Comparison of ENCODE assay signal across 10 cellular contexts in genomic region chr12:85057370-85057963, GRCh38. TPM values are rescaled to one million over a fixed set of nuclear protein-coding genes. Genes with fewer than 3 reads are reported as not detected.
A peak's percentile ranks its signal among the peaks of the same experiment; 100 is the strongest.
DNase-seq lines count a peak whose midpoint lies in the region; ATAC-seq and TF ChIP-seq lines count a peak whose summit lies in the region.
"Had no signal": no experiment of that assay in that cellular context is flagged by ENCODE, and none has a peak within 500 bp of the region (broad histone marks: within the 10 kb centered on the region; RNA-seq: fewer than 3 reads in every experiment).

No MANE protein-coding gene starts in this region.

- no peaks in the 10 kb centered on the region for H3K79me2 ChIP-seq in OCI-LY3 (ENCODE audit: low read length)

- H3K4me3 ChIP-seq in OCI-LY3 (ENCODE audit: low read length): no peak overlapping the region

- no peak overlapping the region for H3K4me3 Mint-ChIP-seq in natural killer cell treated with Interleukin-12 subunit alpha and Interleukin-12 subunit beta and Interleukin-15 and Interleukin-18, amount 100 ng/mL, for 72 hours
- H3K4me3 Mint-ChIP-seq: CD8-positive, alpha-beta memory T cell; central memory CD8-positive, alpha-beta T cell had no signal

- no peaks in the 10 kb centered on the region for H3K9me3 ChIP-seq in OCI-LY3 (ENCODE audit: insufficient read depth, low read length)

- no peak overlapping the region for H3K27ac ChIP-seq in OCI-LY3 (ENCODE audit: low read length)

- H3K9ac ChIP-seq in OCI-LY3 (ENCODE audit: low read length): no peak overlapping the region

- no peaks in the 10 kb centered on the region for H3K9me3 Mint-ChIP-seq in natural killer cell treated with Interleukin-12 subunit alpha and Interleukin-12 subunit beta and Interleukin-15 and Interleukin-18, amount 100 ng/mL, for 72 hours

- no peak overlapping the region for H3K27ac Mint-ChIP-seq in natural killer cell treated with Interleukin-12 subunit alpha and Interleukin-12 subunit beta and Interleukin-15 and Interleukin-18, amount 100 ng/mL, for 72 hours
- H3K27ac Mint-ChIP-seq: CD8-positive, alpha-beta memory T cell had no signal

- H2AFZ ChIP-seq in OCI-LY3 (ENCODE audit: low read depth, low read length): no peak overlapping the region

- ATAC-seq in GM19438 (IDR thresholded peaks at IDR 0.05; ENCODE audit: low read depth, unreplicated experiment) (peak; percentile 84), HG03442 (IDR thresholded peaks at IDR 0.05; ENCODE audit: unreplicated experiment) (peak; percentile 86)
- no peak for ATAC-seq in natural killer cell treated with Interleukin-12 subunit alpha and Interleukin-12 subunit beta and Interleukin-15 and Interleukin-18, amount 100 ng/mL, for 72 hours

- no peaks in the 10 kb centered on the region for H3K27me3 ChIP-seq in OCI-LY3 (ENCODE audit: low read depth, low read length)

- no peaks in the 10 kb centered on the region for H4K20me1 ChIP-seq in OCI-LY3 (ENCODE audit: insufficient read depth, low read length)

- H3K36me3 ChIP-seq in OCI-LY3 (replicated peaks; ENCODE audit: low read depth, low read length): no peaks in the 10 kb centered on the region

- no peak overlapping the region for H3K4me2 ChIP-seq in OCI-LY3 (ENCODE audit: low read length)

- peaks cover 37% of the 10 kb centered on the region for H3K4me1 ChIP-seq in OCI-LY3 (ENCODE audit: low read length)

- DNase-seq in NCI-H345 (lab: John Stamatoyannopoulos, UW) (peak; percentile 41), NCI-H345 treated with DMSO at 0.1 percent for 48 hours (lab: John Stamatoyannopoulos, UW; ENCODE audit: unreplicated experiment) (no peak), dermis blood vessel endothelial cell (peak; percentile 72)
- peak; percentile 56 for DNase-seq in natural killer cell treated with Interleukin-12 subunit alpha and Interleukin-12 subunit beta and Interleukin-15 and Interleukin-18, amount 100 ng/mL, for 72 hours (ENCODE audit: low spot score)
- DNase-seq in activated effector memory CD4-positive, alpha-beta T cell treated with Interleukin-2 at 50 U/mL for 16 hours: no peak

- H3K36me3 Mint-ChIP-seq in natural killer cell treated with Interleukin-12 subunit alpha and Interleukin-12 subunit beta and Interleukin-15 and Interleukin-18, amount 100 ng/mL, for 72 hours: no peaks in the 10 kb centered on the region
- H3K36me3 Mint-ChIP-seq: CD8-positive, alpha-beta memory T cell had no signal

- no peaks in the 10 kb centered on the region for H3K4me1 Mint-ChIP-seq in natural killer cell treated with Interleukin-12 subunit alpha and Interleukin-12 subunit beta and Interleukin-15 and Interleukin-18, amount 100 ng/mL, for 72 hours (ENCODE audit: low read depth in 2 of 2)
- H3K4me1 Mint-ChIP-seq: CD8-positive, alpha-beta memory T cell; central memory CD8-positive, alpha-beta T cell had no signal

- peak; percentile 74 for TF ChIP-seq CTCF in OCI-LY3 (IDR thresholded peaks at IDR 0.05; ENCODE audit: low read depth, low read length)

- no peaks in the 10 kb centered on the region for H3K27me3 Mint-ChIP-seq in natural killer cell treated with Interleukin-12 subunit alpha and Interleukin-12 subunit beta and Interleukin-15 and Interleukin-18, amount 100 ng/mL, for 72 hours
- H3K27me3 Mint-ChIP-seq: central memory CD8-positive, alpha-beta T cell had no signal

RNA-seq across cellular contexts. Expression of gene LRRIQ1, which starts 21.3 kb away (rescaled TPM):
- 0.37 and 0.68 TPM in 2 replicates for total RNA-seq in dermis blood vessel endothelial cell
- not detected for total RNA-seq in natural killer cell treated with Interleukin-12 subunit alpha and Interleukin-12 subunit beta and Interleukin-15 and Interleukin-18, amount 100 ng/mL, for 72 hours

RNA-seq across cellular contexts. Expression of gene TSPAN19, which starts 21.4 kb away (rescaled TPM):
- total RNA-seq in dermis blood vessel endothelial cell: under 0.01 TPM in 1 of 2 replicates, not detected in the other
- total RNA-seq in natural killer cell treated with Interleukin-12 subunit alpha and Interleukin-12 subunit beta and Interleukin-15 and Interleukin-18, amount 100 ng/mL, for 72 hours: not detected
- total RNA-seq: CD8-positive, alpha-beta memory T cell had no signal

Comparison
In these comparisons a context has a peak if more than half of its experiments do, and no peak if none do; other contexts are left out.
1. DNase-seq: peak in NCI-H345 (single experiment), dermis blood vessel endothelial cell (single experiment) and natural killer cell treated with Interleukin-12 subunit alpha and Interleukin-12 subunit beta and Interleukin-15 and Interleukin-18, amount 100 ng/mL, for 72 hours (single experiment); none in NCI-H345 treated with DMSO at 0.1 percent for 48 hours (single experiment) and activated effector memory CD4-positive, alpha-beta T cell treated with Interleukin-2 at 50 U/mL for 16 hours (single experiment).
2. ATAC-seq: peak in GM19438 (single experiment) and HG03442 (single experiment); none in natural killer cell treated with Interleukin-12 subunit alpha and Interleukin-12 subunit beta and Interleukin-15 and Interleukin-18, amount 100 ng/mL, for 72 hours (0 of 2).